ENCODE assay signal across 1 cellular context in the genomic region with DNA sequence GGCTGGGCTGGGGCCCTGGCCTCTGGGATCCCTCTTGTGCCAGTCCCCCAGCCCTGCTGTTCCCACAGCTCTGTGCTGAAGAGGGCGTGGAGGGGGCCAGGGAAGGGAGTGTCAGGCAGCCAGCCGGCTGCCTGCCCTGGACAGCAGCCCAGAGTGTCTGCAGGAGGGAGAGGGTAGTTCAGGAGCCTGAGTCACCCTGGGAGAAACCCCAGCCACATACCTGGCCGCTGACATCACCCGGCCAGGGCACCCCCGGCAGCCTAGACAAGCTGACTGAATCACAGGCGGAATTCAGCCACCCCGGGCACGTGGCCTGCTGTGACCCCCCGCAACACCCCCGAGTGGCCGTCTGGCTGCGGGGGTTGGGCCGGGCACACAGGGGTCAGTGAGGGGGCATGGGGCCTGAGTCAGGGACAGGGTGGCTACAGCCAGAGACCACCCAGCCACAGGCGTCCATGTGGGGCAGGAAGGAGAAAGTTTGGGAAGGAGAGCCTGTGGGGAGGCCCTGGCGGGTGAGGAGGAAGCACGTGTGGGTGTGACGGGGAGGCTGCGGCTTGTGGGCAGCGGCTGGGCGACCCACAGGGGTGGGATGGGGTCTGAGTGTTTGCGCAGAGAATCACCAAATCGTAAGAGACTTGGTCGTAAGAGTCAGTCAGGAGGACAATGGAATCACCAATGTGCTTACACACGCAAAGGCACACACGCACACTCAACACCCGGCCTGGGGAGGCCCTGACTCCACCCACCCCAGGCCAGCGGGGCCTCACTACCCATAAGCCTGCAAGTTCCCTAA.
TF ChIP-seq lines count a peak whose summit lies in the region.

No MANE protein-coding gene starts in this region.

TF ChIP-seq in K562, 482 proteins besides CTCF, POLR2A, EP300 and RAD21 (continued from another document and continues in another):
- TF ChIP-seq, protein P1, sequence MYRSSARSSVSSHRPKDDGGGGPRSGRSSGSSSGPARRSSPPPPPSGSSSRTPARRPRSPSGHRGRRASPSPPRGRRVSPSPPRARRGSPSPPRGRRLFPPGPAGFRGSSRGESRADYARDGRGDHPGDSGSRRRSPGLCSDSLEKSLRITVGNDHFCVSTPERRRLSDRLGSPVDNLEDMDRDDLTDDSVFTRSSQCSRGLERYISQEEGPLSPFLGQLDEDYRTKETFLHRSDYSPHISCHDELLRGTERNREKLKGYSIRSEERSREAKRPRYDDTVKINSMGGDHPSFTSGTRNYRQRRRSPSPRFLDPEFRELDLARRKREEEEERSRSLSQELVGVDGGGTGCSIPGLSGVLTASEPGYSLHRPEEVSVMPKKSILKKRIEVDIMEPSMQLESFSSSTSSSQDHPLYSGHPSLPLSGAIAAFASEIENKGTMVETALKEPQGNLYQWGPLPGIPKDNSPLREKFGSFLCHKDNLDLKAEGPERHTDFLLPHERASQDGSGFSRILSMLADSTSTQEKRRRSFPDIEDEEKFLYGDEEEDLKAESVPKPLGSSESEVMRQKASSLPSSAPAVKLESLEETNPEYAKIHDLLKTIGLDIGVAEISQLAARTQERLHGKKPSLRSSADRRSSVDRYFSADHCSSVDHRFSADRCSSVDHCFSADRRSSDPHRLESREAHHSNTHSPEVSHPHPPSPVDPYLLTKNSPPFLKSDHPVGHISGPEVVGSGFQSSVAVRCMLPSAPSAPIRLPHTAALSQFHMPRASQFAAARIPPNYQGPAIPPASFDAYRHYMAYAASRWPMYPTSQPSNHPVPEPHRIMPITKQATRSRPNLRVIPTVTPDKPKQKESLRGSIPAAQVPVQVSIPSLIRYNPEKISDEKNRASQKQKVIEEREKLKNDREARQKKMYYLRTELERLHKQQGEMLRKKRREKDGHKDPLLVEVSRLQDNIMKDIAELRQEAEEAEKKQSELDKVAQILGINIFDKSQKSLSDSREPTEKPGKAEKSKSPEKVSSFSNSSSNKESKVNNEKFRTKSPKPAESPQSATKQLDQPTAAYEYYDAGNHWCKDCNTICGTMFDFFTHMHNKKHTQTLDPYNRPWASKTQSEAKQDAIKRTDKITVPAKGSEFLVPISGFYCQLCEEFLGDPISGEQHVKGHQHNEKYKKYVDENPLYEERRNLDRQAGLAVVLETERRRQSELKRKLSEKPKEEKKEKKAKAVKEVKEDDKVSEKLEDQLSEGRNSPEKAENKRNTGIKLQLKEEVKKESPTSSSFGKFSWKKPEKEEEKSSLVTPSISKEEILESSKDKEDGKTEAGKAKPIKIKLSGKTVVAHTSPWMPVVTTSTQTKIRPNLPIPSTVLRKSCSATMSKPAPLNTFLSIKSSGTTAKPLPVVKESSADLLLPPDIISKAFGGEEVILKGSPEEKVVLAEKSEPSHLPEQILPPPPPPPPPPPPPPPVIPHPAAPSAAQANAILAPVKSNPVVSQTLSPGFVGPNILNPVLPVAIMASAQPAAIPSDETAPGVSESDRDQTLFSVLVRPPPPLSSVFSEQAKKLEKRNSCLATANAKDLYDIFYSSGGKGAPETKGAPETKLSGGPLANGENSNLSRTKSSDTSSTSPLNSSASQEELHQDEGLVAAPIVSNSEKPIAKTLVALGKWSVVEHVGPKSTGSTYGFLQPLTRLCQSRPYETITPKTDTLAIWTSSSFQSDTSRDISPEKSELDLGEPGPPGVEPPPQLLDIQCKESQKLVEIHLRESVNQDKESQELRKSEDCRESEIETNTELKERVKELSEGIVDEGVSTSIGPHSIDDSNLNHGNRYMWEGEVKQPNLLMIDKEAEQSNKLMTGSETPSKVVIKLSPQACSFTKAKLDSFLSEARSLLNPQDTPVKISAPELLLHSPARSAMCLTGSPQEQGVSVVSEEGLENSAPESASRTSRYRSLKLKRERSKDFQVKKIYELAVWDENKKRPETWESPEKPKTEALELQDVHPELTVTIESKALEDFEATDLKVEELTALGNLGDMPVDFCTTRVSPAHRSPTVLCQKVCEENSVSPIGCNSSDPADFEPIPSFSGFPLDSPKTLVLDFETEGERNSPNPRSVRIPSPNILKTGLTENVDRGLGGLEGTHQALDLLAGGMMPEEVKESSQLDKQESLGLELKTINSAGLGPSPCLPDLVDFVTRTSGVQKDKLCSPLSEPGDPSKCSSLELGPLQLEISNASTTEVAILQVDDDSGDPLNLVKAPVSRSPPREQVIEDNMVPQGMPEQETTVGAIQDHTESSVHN (IDR thresholded peaks at IDR 0.05; ENCODE audit: borderline replicate concordance in 1 of 2, low read depth in 1 of 2): peak in 1 of 2 experiments; percentile 81; a peak in 2 of 4 replicates
- TF ChIP-seq, protein P2, sequence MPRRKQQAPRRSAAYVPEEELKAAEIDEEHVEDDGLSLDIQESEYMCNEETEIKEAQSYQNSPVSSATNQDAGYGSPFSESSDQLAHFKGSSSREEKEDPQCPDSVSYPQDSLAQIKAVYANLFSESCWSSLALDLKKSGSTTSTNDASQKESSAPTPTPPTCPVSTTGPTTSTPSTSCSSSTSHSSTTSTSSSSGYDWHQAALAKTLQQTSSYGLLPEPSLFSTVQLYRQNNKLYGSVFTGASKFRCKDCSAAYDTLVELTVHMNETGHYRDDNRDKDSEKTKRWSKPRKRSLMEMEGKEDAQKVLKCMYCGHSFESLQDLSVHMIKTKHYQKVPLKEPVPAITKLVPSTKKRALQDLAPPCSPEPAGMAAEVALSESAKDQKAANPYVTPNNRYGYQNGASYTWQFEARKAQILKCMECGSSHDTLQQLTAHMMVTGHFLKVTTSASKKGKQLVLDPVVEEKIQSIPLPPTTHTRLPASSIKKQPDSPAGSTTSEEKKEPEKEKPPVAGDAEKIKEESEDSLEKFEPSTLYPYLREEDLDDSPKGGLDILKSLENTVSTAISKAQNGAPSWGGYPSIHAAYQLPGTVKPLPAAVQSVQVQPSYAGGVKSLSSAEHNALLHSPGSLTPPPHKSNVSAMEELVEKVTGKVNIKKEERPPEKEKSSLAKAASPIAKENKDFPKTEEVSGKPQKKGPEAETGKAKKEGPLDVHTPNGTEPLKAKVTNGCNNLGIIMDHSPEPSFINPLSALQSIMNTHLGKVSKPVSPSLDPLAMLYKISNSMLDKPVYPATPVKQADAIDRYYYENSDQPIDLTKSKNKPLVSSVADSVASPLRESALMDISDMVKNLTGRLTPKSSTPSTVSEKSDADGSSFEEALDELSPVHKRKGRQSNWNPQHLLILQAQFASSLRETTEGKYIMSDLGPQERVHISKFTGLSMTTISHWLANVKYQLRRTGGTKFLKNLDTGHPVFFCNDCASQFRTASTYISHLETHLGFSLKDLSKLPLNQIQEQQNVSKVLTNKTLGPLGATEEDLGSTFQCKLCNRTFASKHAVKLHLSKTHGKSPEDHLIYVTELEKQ (CRISPR knock-in tag; IDR thresholded peaks at IDR 0.05): no peak
- TF ChIP-seq ZNF121 (CRISPR knock-in tag; conservative IDR thresholded peaks at IDR 0.05) (no peak), ZNF212 (CRISPR knock-in tag; IDR thresholded peaks at IDR 0.05) (no peak), FOXA3 (CRISPR knock-in tag; conservative IDR thresholded peaks at IDR 0.05 in 1 of 2, IDR thresholded peaks at IDR 0.05 in 1 of 2) (peak in 1 of 2 experiments; percentile 42; a peak in 1 of 4 replicates), TAF15 (IDR thresholded peaks at IDR 0.05; ENCODE audit: low read depth, low read length) (no peak), ZNF197 (CRISPR knock-in tag; IDR thresholded peaks at IDR 0.05; ENCODE audit: low read depth) (no peak), MAFK (IDR thresholded peaks at IDR 0.05; ENCODE audit: low read length) (0 out of 2 replicates have a peak, but pooled peaks have one; percentile 37), HDAC8 (tag; IDR thresholded peaks at IDR 0.05) (0 out of 2 replicates have a peak, but pooled peaks have one; percentile 74), MCM2 (IDR thresholded peaks at IDR 0.05; ENCODE audit: low read depth) (no peak), SRSF7 (optimal IDR thresholded peaks at IDR 0.05; ENCODE audit: low read depth, low read length) (no peak), BCL6 (CRISPR knock-in tag; IDR thresholded peaks at IDR 0.05) (no peak), NEUROD1 (IDR thresholded peaks at IDR 0.05; ENCODE audit: borderline replicate concordance, low read depth, low read length, partially characterized antibody) (peak; percentile 51), HDAC3 (IDR thresholded peaks at IDR 0.05; ENCODE audit: borderline replicate concordance, partially characterized antibody) (peak; percentile 68)
- TF ChIP-seq, protein P3, sequence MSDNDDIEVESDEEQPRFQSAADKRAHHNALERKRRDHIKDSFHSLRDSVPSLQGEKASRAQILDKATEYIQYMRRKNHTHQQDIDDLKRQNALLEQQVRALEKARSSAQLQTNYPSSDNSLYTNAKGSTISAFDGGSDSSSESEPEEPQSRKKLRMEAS (CRISPR knock-in tag; IDR thresholded peaks at IDR 0.05): peak; percentile 99
- TF ChIP-seq, protein P4, sequence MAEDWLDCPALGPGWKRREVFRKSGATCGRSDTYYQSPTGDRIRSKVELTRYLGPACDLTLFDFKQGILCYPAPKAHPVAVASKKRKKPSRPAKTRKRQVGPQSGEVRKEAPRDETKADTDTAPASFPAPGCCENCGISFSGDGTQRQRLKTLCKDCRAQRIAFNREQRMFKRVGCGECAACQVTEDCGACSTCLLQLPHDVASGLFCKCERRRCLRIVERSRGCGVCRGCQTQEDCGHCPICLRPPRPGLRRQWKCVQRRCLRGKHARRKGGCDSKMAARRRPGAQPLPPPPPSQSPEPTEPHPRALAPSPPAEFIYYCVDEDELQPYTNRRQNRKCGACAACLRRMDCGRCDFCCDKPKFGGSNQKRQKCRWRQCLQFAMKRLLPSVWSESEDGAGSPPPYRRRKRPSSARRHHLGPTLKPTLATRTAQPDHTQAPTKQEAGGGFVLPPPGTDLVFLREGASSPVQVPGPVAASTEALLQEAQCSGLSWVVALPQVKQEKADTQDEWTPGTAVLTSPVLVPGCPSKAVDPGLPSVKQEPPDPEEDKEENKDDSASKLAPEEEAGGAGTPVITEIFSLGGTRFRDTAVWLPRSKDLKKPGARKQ (CRISPR knock-in tag; IDR thresholded peaks at IDR 0.05): no peak
- TF ChIP-seq, protein P5, sequence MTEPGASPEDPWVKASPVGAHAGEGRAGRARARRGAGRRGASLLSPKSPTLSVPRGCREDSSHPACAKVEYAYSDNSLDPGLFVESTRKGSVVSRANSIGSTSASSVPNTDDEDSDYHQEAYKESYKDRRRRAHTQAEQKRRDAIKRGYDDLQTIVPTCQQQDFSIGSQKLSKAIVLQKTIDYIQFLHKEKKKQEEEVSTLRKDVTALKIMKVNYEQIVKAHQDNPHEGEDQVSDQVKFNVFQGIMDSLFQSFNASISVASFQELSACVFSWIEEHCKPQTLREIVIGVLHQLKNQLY (CRISPR knock-in tag; conservative IDR thresholded peaks at IDR 0.05): no peak; a peak in 1 of 4 replicates
- TF ChIP-seq, protein P6, sequence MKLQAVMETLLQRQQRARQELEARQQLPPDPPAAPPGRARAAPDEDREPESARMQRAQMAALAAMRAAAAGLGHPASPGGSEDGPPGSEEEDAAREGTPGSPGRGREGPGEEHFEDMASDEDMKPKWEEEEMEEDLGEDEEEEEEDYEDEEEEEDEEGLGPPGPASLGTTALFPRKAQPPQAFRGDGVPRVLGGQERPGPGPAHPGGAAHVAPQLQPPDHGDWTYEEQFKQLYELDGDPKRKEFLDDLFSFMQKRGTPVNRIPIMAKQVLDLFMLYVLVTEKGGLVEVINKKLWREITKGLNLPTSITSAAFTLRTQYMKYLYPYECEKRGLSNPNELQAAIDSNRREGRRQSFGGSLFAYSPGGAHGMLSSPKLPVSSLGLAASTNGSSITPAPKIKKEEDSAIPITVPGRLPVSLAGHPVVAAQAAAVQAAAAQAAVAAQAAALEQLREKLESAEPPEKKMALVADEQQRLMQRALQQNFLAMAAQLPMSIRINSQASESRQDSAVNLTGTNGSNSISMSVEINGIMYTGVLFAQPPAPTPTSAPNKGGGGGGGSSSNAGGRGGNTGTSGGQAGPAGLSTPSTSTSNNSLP (IDR thresholded peaks at IDR 0.05; ENCODE audit: borderline replicate concordance, low read depth, low read length): no peak
- TF ChIP-seq, protein P7, sequence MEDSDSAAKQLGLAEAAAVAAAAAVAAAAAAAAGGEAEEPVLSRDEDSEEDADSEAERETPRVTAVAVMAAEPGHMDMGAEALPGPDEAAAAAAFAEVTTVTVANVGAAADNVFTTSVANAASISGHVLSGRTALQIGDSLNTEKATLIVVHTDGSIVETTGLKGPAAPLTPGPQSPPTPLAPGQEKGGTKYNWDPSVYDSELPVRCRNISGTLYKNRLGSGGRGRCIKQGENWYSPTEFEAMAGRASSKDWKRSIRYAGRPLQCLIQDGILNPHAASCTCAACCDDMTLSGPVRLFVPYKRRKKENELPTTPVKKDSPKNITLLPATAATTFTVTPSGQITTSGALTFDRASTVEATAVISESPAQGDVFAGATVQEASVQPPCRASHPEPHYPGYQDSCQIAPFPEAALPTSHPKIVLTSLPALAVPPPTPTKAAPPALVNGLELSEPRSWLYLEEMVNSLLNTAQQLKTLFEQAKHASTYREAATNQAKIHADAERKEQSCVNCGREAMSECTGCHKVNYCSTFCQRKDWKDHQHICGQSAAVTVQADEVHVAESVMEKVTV (CRISPR knock-in tag; IDR thresholded peaks at IDR 0.05): no peak
- TF ChIP-seq, protein P8, sequence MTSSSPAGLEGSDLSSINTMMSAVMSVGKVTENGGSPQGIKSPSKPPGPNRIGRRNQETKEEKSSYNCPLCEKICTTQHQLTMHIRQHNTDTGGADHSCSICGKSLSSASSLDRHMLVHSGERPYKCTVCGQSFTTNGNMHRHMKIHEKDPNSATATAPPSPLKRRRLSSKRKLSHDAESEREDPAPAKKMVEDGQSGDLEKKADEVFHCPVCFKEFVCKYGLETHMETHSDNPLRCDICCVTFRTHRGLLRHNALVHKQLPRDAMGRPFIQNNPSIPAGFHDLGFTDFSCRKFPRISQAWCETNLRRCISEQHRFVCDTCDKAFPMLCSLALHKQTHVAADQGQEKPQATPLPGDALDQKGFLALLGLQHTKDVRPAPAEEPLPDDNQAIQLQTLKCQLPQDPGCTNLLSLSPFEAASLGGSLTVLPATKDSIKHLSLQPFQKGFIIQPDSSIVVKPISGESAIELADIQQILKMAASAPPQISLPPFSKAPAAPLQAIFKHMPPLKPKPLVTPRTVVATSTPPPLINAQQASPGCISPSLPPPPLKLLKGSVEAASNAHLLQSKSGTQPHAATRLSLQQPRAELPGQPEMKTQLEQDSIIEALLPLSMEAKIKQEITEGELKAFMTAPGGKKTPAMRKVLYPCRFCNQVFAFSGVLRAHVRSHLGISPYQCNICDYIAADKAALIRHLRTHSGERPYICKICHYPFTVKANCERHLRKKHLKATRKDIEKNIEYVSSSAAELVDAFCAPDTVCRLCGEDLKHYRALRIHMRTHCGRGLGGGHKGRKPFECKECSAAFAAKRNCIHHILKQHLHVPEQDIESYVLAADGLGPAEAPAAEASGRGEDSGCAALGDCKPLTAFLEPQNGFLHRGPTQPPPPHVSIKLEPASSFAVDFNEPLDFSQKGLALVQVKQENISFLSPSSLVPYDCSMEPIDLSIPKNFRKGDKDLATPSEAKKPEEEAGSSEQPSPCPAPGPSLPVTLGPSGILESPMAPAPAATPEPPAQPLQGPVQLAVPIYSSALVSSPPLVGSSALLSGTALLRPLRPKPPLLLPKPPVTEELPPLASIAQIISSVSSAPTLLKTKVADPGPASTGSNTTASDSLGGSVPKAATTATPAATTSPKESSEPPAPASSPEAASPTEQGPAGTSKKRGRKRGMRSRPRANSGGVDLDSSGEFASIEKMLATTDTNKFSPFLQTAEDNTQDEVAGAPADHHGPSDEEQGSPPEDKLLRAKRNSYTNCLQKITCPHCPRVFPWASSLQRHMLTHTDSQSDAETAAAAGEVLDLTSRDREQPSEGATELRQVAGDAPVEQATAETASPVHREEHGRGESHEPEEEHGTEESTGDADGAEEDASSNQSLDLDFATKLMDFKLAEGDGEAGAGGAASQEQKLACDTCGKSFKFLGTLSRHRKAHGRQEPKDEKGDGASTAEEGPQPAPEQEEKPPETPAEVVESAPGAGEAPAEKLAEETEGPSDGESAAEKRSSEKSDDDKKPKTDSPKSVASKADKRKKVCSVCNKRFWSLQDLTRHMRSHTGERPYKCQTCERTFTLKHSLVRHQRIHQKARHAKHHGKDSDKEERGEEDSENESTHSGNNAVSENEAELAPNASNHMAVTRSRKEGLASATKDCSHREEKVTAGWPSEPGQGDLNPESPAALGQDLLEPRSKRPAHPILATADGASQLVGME (CRISPR knock-in tag; IDR thresholded peaks at IDR 0.05): no peak
